In the genomic region with DNA sequence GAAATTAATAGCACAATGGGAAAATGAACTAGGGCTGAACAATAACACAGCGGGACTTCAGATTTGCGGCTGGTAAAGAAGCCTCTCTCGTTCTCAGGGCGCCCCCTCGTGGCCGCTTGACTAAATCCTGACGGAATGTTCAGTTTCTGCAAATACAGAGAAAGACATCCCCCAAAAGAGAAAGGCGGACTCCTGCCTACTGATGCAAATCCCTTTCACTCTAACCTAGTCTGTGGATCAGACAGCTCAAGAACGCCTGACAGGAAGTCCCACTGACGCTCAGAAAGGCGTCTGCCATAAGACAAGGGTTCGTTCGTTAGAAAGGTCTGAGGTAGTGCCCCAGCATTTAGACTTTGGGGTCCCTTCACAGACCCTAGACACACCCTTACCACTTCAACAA, we compare ENCODE assay signal across 8 cellular contexts. TPM values are rescaled to one million over a fixed set of nuclear protein-coding genes. Genes with fewer than 3 reads are reported as not detected.
DNase-seq lines count a peak whose midpoint lies in the region; ATAC-seq and TF ChIP-seq lines count a peak whose summit lies in the region.

No MANE protein-coding gene starts in this region.

- peak in 1 of 4 donors; percentile 32 for TF ChIP-seq POLR2A in upper lobe of left lung (IDR thresholded peaks at IDR 0.05)

- peak overlapping the region; percentile 90 for H3K4me3 Mint-ChIP-seq in progenitor cell of endocrine pancreas (ENCODE audit: low read depth)

- H2AFZ ChIP-seq in SU-DHL-6 (ENCODE audit: low read depth, low read length, severe bottlenecking), result no peak overlapping the region

- no peaks in the 10 kb centered on the region for H4K20me1 ChIP-seq in SU-DHL-6 (ENCODE audit: low read depth, low read length)

- H3K9ac ChIP-seq in SU-DHL-6 (ENCODE audit: low read length), result no peak overlapping the region

- DNase-seq in GM10266 (ENCODE audit: extremely low spot score), result peak; percentile 77
- DNase-seq in NCI-H1105 (lab: John Stamatoyannopoulos, UW), result peak; percentile 80
- DNase-seq in amniotic epithelial cell (ENCODE audit: low read depth), result peak; percentile 76
- peak; percentile 91 for DNase-seq in left ventricle myocardium inferior
- peak; percentile 77 for DNase-seq in progenitor cell of endocrine pancreas (ENCODE audit: low spot score, unreplicated experiment)
- peak in 1 of 2 donors; percentile 76 for DNase-seq in upper lobe of left lung
- DNase-seq in epidermal melanocyte (ENCODE audit: insufficient read length, low spot score), result no peak

- H3K27ac Mint-ChIP-seq in progenitor cell of endocrine pancreas, result peak overlapping the region; percentile 62

- H3K9me3 Mint-ChIP-seq in progenitor cell of endocrine pancreas (ENCODE audit: low read depth), result no peaks in the 10 kb centered on the region

- H3K79me2 ChIP-seq in SU-DHL-6 (ENCODE audit: insufficient read depth, low read length), result no peaks in the 10 kb centered on the region

- no peak for TF ChIP-seq EP300 in upper lobe of left lung (IDR thresholded peaks at IDR 0.05)

- H3K27me3 Mint-ChIP-seq in progenitor cell of endocrine pancreas, result peaks cover 8% of the 10 kb centered on the region

- no peak overlapping the region for H3K27ac ChIP-seq in SU-DHL-6 (ENCODE audit: low read depth, low read length)
- peak overlapping the region; percentile 98 for H3K27ac ChIP-seq in left ventricle myocardium inferior (replicated peaks)
- H3K27ac ChIP-seq in upper lobe of left lung, result peak overlapping the region in 3 of 4 donors; percentile 57 to 88 (median 83)

- H3K27me3 ChIP-seq in SU-DHL-6 (ENCODE audit: low read length) (no peaks in the 10 kb centered on the region), left ventricle myocardium inferior (ENCODE audit: low read depth) (no peaks in the 10 kb centered on the region), upper lobe of left lung (peaks cover 0 to 16% (median 8%) of the 10 kb centered on the region in 4 donors)

- H3K9me3 ChIP-seq in SU-DHL-6 (ENCODE audit: insufficient read depth, low read length), result no peaks in the 10 kb centered on the region
- H3K9me3 ChIP-seq in left ventricle myocardium inferior (replicated peaks), result no peaks in the 10 kb centered on the region
- no peaks in the 10 kb centered on the region for H3K9me3 ChIP-seq in upper lobe of left lung

- H3K4me1 ChIP-seq in left ventricle myocardium inferior, result peaks cover 93% of the 10 kb centered on the region
- peaks cover 12 to 41% (median 27%) of the 10 kb centered on the region in 4 donors for H3K4me1 ChIP-seq in upper lobe of left lung

- intact Hi-C loops in left ventricle myocardium inferior (cut with micrococcal nuclease), result no loop called here

- TF ChIP-seq CTCF in GM10266 (IDR thresholded peaks at IDR 0.05; ENCODE audit: control insufficient read depth, insufficient read depth, low read depth, missing control alignments) (peak; percentile 77), SU-DHL-6 (IDR thresholded peaks at IDR 0.05; ENCODE audit: insufficient read depth, low read length, poor library complexity, severe bottlenecking) (peak; percentile 73), left ventricle myocardium inferior (IDR thresholded peaks at IDR 0.05; ENCODE audit: borderline replicate concordance) (peak; percentile 88), progenitor cell of endocrine pancreas (IDR thresholded peaks at IDR 0.05; ENCODE audit: unreplicated experiment) (peak; percentile 90), upper lobe of left lung (IDR thresholded peaks at IDR 0.05) (peak; percentile 55 to 81 (median 72))

- H3K4me3 ChIP-seq in SU-DHL-6 (ENCODE audit: insufficient read depth, low read length, poor library complexity, severe bottlenecking) (no peak overlapping the region), left ventricle myocardium inferior (peak overlapping the region; percentile 95), upper lobe of left lung (peak overlapping the region in 3 of 4 donors; percentile 50 to 70 (median 69))

- H3K4me2 ChIP-seq in SU-DHL-6 (ENCODE audit: low read depth, low read length, poor library complexity, severe bottlenecking), result no peak overlapping the region

- peak in 1 of 2 donors; percentile 44 for ATAC-seq in upper lobe of left lung (ENCODE audit: low FRiP score in 2 of 2)

- no peaks in the 10 kb centered on the region for H3F3A ChIP-seq in SU-DHL-6 (ENCODE audit: insufficient read depth)

- H3K36me3 ChIP-seq in SU-DHL-6 (ENCODE audit: low read length), result no peaks in the 10 kb centered on the region
- no peaks in the 10 kb centered on the region for H3K36me3 ChIP-seq in left ventricle myocardium inferior
- no peaks in the 10 kb centered on the region for H3K36me3 ChIP-seq in upper lobe of left lung

- H3K36me3 Mint-ChIP-seq in progenitor cell of endocrine pancreas (ENCODE audit: insufficient read depth), result no peaks in the 10 kb centered on the region

- H3K4me1 Mint-ChIP-seq in progenitor cell of endocrine pancreas (ENCODE audit: low read depth), result peaks cover 45% of the 10 kb centered on the region

- 3 to 4% methylated on average over 12 to 13 of the region's 13 CpGs for WGBS in upper lobe of left lung, 2 donors

- H3K9me2 ChIP-seq in SU-DHL-6 (replicated peaks; ENCODE audit: insufficient read depth, low read length), result no peaks in the 10 kb centered on the region

RNA-seq across cellular contexts. Expression of a gene that starts 2.5 kb away (rescaled TPM):
- total RNA-seq in left ventricle myocardium inferior (42.1 TPM), progenitor cell of endocrine pancreas (7.6 and 9.7 TPM in 2 replicates), upper lobe of left lung (10 to 100 TPM in 4 of 6 donors, 1 to 10 TPM in 2; 7.1 to 28.7 (median 10.9) TPM)
